In the genomic region with DNA sequence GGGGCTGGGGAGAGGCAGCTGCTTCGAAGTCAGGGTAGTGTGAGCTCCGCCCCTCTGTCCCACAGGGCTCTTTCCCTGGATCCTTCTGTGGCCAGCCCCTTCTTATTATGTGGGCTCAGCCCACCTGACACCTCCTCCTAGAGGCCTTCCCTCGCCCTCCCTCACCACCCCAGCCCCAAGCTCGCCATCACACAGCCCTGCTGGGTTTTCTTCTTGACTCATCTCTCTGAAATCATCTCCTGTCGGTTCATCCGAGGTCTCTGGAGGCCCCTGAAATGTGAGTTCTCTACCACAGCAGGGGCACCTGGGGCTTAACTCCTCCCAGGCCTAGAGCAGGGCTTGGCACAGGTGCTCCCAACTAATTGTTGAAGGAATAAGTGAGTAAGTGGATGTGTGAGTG, we compare ENCODE assay signal across 16 cellular contexts.
"Had no signal": no experiment of that assay in that cellular context is flagged by ENCODE, and none has a peak within 500 bp of the region (broad histone marks: within the 10 kb centered on the region; RNA-seq: fewer than 3 reads in every experiment).

No MANE protein-coding gene starts in this region.

- H3K4me3 ChIP-seq: cardiac muscle cell, hepatocyte, left ventricle myocardium inferior, transverse colon had no signal

- H3K27ac ChIP-seq: cardiac muscle cell, hepatocyte, left ventricle myocardium inferior, transverse colon had no signal

- DNase-seq: activated CD4-positive, alpha-beta T cell treated with anti-CD3 and anti-CD28 coated beads, Interleukin-2, amount 10 ng/mL, durations not matched to agents 7 days and 5 days; activated CD4-positive, CD25-positive, alpha-beta regulatory T cell; activated CD8-positive, alpha-beta memory T cell treated with anti-CD3 and anti-CD28 coated beads for 24 hours; activated naive CD4-positive, alpha-beta T cell treated with anti-CD3 and anti-CD28 coated beads for 36 hours; activated naive CD8-positive, alpha-beta T cell treated with anti-CD3 and anti-CD28 coated beads, Interleukin-2, amount 50 U/mL, for 24 hours; aorta; kidney; left ventricle myocardium inferior; naive thymus-derived CD8-positive, alpha-beta T cell; nucleus accumbens; posterior cingulate gyrus; stimulated activated naive B cell treated with anti-CD40 and anti-IgM and Interleukin-4, amounts not matched to agents 10 μg/mL and 1 μg/mL and 100 μg/mL, for 72 hours; transverse colon had no signal

- H3K36me3 Mint-ChIP-seq: stimulated activated naive B cell treated with anti-CD40 and anti-IgM and Interleukin-4, amounts not matched to agents 10 μg/mL and 1 μg/mL and 100 μg/mL, for 72 hours had no signal

- H3K27me3 Mint-ChIP-seq: naive thymus-derived CD8-positive, alpha-beta T cell had no signal

- H3K27me3 ChIP-seq: cardiac muscle cell, hepatocyte, transverse colon had no signal

- H3K4me1 ChIP-seq: left ventricle myocardium inferior, transverse colon had no signal

- H3K4me3 Mint-ChIP-seq: activated CD4-positive, alpha-beta T cell treated with anti-CD3 and anti-CD28 coated beads, Interleukin-2, amount 10 ng/mL, durations not matched to agents 7 days and 5 days; activated naive CD4-positive, alpha-beta T cell treated with anti-CD3 and anti-CD28 coated beads for 36 hours; activated naive CD8-positive, alpha-beta T cell treated with anti-CD3 and anti-CD28 coated beads, Interleukin-2, amount 50 U/mL, for 24 hours; naive thymus-derived CD8-positive, alpha-beta T cell; stimulated activated naive B cell treated with anti-CD40 and anti-IgM and Interleukin-4, amounts not matched to agents 10 μg/mL and 1 μg/mL and 100 μg/mL, for 72 hours; T-helper 2 cell treated with Interferon-gamma antibody and Interleukin-4, amounts not matched to agents 5 μg/mL and 100 μg/mL, for 36 hours had no signal

- H3K9me3 Mint-ChIP-seq: activated CD4-positive, alpha-beta T cell treated with anti-CD3 and anti-CD28 coated beads, Interleukin-2, amount 10 ng/mL, durations not matched to agents 7 days and 5 days; T-helper 2 cell treated with Interferon-gamma antibody and Interleukin-4, amounts not matched to agents 5 μg/mL and 100 μg/mL, for 36 hours had no signal

- H3K9me3 ChIP-seq: transverse colon had no signal

- H3K27ac Mint-ChIP-seq: activated CD4-positive, alpha-beta T cell treated with anti-CD3 and anti-CD28 coated beads, Interleukin-2, amount 10 ng/mL, durations not matched to agents 7 days and 5 days; activated naive CD4-positive, alpha-beta T cell treated with anti-CD3 and anti-CD28 coated beads for 36 hours; activated naive CD8-positive, alpha-beta T cell treated with anti-CD3 and anti-CD28 coated beads, Interleukin-2, amount 50 U/mL, for 24 hours; T-helper 2 cell treated with Interferon-gamma antibody and Interleukin-4, amounts not matched to agents 5 μg/mL and 100 μg/mL, for 36 hours had no signal

- H3K36me3 ChIP-seq: cardiac muscle cell, left ventricle myocardium inferior, transverse colon had no signal

- H3K79me2 ChIP-seq: hepatocyte had no signal

- H3K4me2 ChIP-seq: hepatocyte had no signal

- H2AFZ ChIP-seq: hepatocyte had no signal

- ATAC-seq: activated naive CD8-positive, alpha-beta T cell treated with anti-CD3 and anti-CD28 coated beads, Interleukin-2, amount 50 U/mL, for 24 hours; naive thymus-derived CD8-positive, alpha-beta T cell; stimulated activated naive B cell treated with anti-CD40 and anti-IgM and Interleukin-4, amounts not matched to agents 10 μg/mL and 1 μg/mL and 100 μg/mL, for 72 hours had no signal
